8 cellular contexts compared by ENCODE assay signal in genomic region chr10:6050801-6051445, GRCh38. TPM values are rescaled to one million over a fixed set of nuclear protein-coding genes. Genes with fewer than 3 reads are reported as not detected.
DNase-seq lines count a peak whose midpoint lies in the region; ATAC-seq and TF ChIP-seq lines count a peak whose summit lies in the region.

No MANE protein-coding gene starts in this region.

- ATAC-seq in GM18502 (IDR thresholded peaks at IDR 0.05; ENCODE audit: poor library complexity, unreplicated experiment) (peak; percentile 78), HG02884 (IDR thresholded peaks at IDR 0.05; ENCODE audit: unreplicated experiment) (peak; percentile 66), gastroesophageal sphincter (peak; percentile 82)
- peak; percentile 54 for ATAC-seq in activated T-helper 17 cell treated with anti-CD3 and anti-CD28 coated beads, Interleukin-2, amount 50 U/mL, for 72 hours (replicated peaks)

- H3K9me3 ChIP-seq in OCI-LY7 (ENCODE audit: low read length) (no peaks in the 10 kb centered on the region), gastroesophageal sphincter (no peaks in the 10 kb centered on the region), skeletal muscle satellite cell (replicated peaks; ENCODE audit: low read length) (no peaks in the 10 kb centered on the region)

- no peaks in the 10 kb centered on the region for H3K9me3 Mint-ChIP-seq in activated T-helper 17 cell treated with anti-CD3 and anti-CD28 coated beads, Interleukin-2, amount 50 U/mL, for 72 hours

- H3K27me3 Mint-ChIP-seq in activated T-helper 17 cell treated with anti-CD3 and anti-CD28 coated beads, Interleukin-2, amount 50 U/mL, for 72 hours: no peaks in the 10 kb centered on the region

- H3K4me2 ChIP-seq in OCI-LY7 (ENCODE audit: low read length) (peak overlapping the region; percentile 88), skeletal muscle satellite cell (ENCODE audit: low read length) (peak overlapping the region; percentile 91)

- H3K36me3 ChIP-seq in OCI-LY7 (ENCODE audit: insufficient read depth, low read length) (0 out of 2 replicates have a peak, but pooled peaks cover 2% of the 10 kb centered on the region), gastroesophageal sphincter (no peaks in the 10 kb centered on the region), skeletal muscle satellite cell (ENCODE audit: insufficient read depth, low read length) (no peaks in the 10 kb centered on the region)

- TF ChIP-seq EP300 in gastroesophageal sphincter (IDR thresholded peaks at IDR 0.05): no peak

- H3K27me3 ChIP-seq in gastroesophageal sphincter (peaks cover 6% of the 10 kb centered on the region), skeletal muscle satellite cell (ENCODE audit: control insufficient read depth, insufficient read depth, low read length) (peaks cover 54% of the 10 kb centered on the region)

- H3K4me3 ChIP-seq in OCI-LY7 (ENCODE audit: low read depth, low read length, poor library complexity, severe bottlenecking): peak overlapping the region; percentile 63
- H3K4me3 ChIP-seq in gastroesophageal sphincter: peak overlapping the region; percentile 12 to 44
- peak overlapping the region; percentile 70 for H3K4me3 ChIP-seq in skeletal muscle satellite cell (ENCODE audit: low read length)

- CTCF ChIA-PET in OCI-LY7 (lab: Charles Lee; ENCODE audit: unreplicated experiment): interaction anchor here (0.6 to 1.8 kb wide), 5 partner anchors 9 to 36 kb away, joined by 3 to 5 read pairs (median 4); no protein-coding TSS in a partner anchor

- BruUV-seq in OCI-LY7 (replicated peaks; lab: Mats Ljungman, UMichigan): TSS peak; percentile 95

- no peaks in the 10 kb centered on the region for H4K20me1 ChIP-seq in OCI-LY7 (ENCODE audit: insufficient read depth, low read length)

- H3K36me3 Mint-ChIP-seq in activated T-helper 17 cell treated with anti-CD3 and anti-CD28 coated beads, Interleukin-2, amount 50 U/mL, for 72 hours (ENCODE audit: low read depth): peaks cover 100% of the 10 kb centered on the region

- POLR2A ChIA-PET in OCI-LY7 (lab: Charles Lee): interaction anchor here (0.6 to 7.2 kb wide), 16 partner anchors 9 to 531 kb away, joined by 3 to 110 read pairs (median 4); partner anchors contain the start of gene IL2RA

- intact Hi-C loops in OCI-LY7 (cut with micrococcal nuclease; ENCODE audit: unreplicated experiment): loop anchor here (1.0 to 10.0 kb wide), 5 partner anchors 17 to 466 kb away; no protein-coding TSS in a partner anchor

- peak overlapping the region; percentile 96 for H3K27ac Mint-ChIP-seq in activated T-helper 17 cell treated with anti-CD3 and anti-CD28 coated beads, Interleukin-2, amount 50 U/mL, for 72 hours

- peaks cover 32% of the 10 kb centered on the region; the same call in 1 of the 2 replicates for H3K79me2 ChIP-seq in OCI-LY7 (ENCODE audit: insufficient read depth, low read depth, low read length)

- H3K4me1 ChIP-seq in OCI-LY7 (ENCODE audit: insufficient read depth, low read length, poor library complexity, severe bottlenecking) (peaks cover 92% of the 10 kb centered on the region), gastroesophageal sphincter (peaks cover 0 to 36% (median 3%) of the 10 kb centered on the region in 3 donors), skeletal muscle satellite cell (ENCODE audit: control insufficient read depth, insufficient read depth, low read length) (peaks cover 3% of the 10 kb centered on the region)

- H3K9ac ChIP-seq in skeletal muscle satellite cell (ENCODE audit: low read depth, low read length): peak overlapping the region; percentile 52

- peak overlapping the region; percentile 24; the same call in 1 of the 2 replicates for H2AFZ ChIP-seq in OCI-LY7 (ENCODE audit: low read length)

- DNase-seq in 8988T (peak; percentile 50), OCI-LY7 (ENCODE audit: low spot score) (peak; percentile 90), putamen (ENCODE audit: low spot score) (no peak)

- peak overlapping the region; percentile 85 for H3K4me3 Mint-ChIP-seq in activated T-helper 17 cell treated with anti-CD3 and anti-CD28 coated beads, Interleukin-2, amount 50 U/mL, for 72 hours

- WGBS in gastroesophageal sphincter (ENCODE audit: low coverage in 1 of 2), 2 donors: 8 to 11% methylated on average over 7 to 16 of the region's 18 CpGs

- no peaks in the 10 kb centered on the region for H3K9me2 ChIP-seq in OCI-LY7 (ENCODE audit: insufficient read depth, low read length)

- H3K27ac ChIP-seq in OCI-LY7 (ENCODE audit: low read depth, low read length, poor library complexity, severe bottlenecking) (peak overlapping the region; percentile 94), gastroesophageal sphincter (peak overlapping the region in 3 of 4 donors; percentile 60 to 75 (median 67))

- peaks cover 80% of the 10 kb centered on the region for H3K4me1 Mint-ChIP-seq in activated T-helper 17 cell treated with anti-CD3 and anti-CD28 coated beads, Interleukin-2, amount 50 U/mL, for 72 hours

- no peak for TF ChIP-seq POLR2A in gastroesophageal sphincter (IDR thresholded peaks at IDR 0.05)

- TF ChIP-seq CTCF in OCI-LY7 (conservative IDR thresholded peaks at IDR 0.05; ENCODE audit: low read length) (peak; percentile 78), gastroesophageal sphincter (IDR thresholded peaks at IDR 0.05) (peak in 2 of 4 experiments; percentile 29 to 47)

RNA-seq across cellular contexts. Expression of gene IL2RA, which starts 11.2 kb away (rescaled TPM):
- total RNA-seq in OCI-LY7 (2014; rRNA removed; shearing (Covaris generic)): 24.0 and 24.3 TPM in 2 replicates
- total RNA-seq in OCI-LY7 (2022) (22.3 and 27.5 TPM in 2 replicates), gastroesophageal sphincter (10 to 100 TPM in 1 of 4 donors, under 1 TPM in 3; 0.31 to 16.3 (median 0.50) TPM)
- 1,000 to 10,000 TPM; 1,342 to 1,348 TPM for total RNA-seq in activated T-helper 17 cell treated with anti-CD3 and anti-CD28 coated beads, Interleukin-2, amount 50 U/mL, for 72 hours
- not detected in 2 replicates for total RNA-seq in skeletal muscle satellite cell (2012; rRNA removed)

RNA-seq across cellular contexts. Expression of gene RBM17, which starts 37.9 kb away (rescaled TPM):
- total RNA-seq in OCI-LY7 (2014; rRNA removed; shearing (Covaris generic)): 103 and 152 TPM in 2 replicates
- total RNA-seq in OCI-LY7 (2022) (248 and 266 TPM in 2 replicates), gastroesophageal sphincter (10 to 100 TPM; 51.0 to 72.9 (median 66.7) TPM)
- total RNA-seq in activated T-helper 17 cell treated with anti-CD3 and anti-CD28 coated beads, Interleukin-2, amount 50 U/mL, for 72 hours: 100 to 1,000 TPM; 157 to 253 TPM
- total RNA-seq in skeletal muscle satellite cell (2012; rRNA removed): 20.5 and 28.6 TPM in 2 replicates

Comparison
In these comparisons a context has a peak if more than half of its experiments do, and no peak if none do; other contexts are left out.
1. RNA of gene IL2RA, which starts 11.2 kb away (total RNA-seq): 1,342 to 1,348 TPM in activated T-helper 17 cell treated with anti-CD3 and anti-CD28 coated beads, Interleukin-2, amount 50 U/mL, for 72 hours; 22.3 to 27.5 TPM in OCI-LY7 and 0.31 to 16.3 TPM in gastroesophageal sphincter; every median in the first group is over 10 times any median in the second.
2. Peak in every context shown above with its lines, with median percentiles within 50 percentile points of each other: ATAC-seq and H3K4me3 ChIP-seq.